ENCODE assay signal across 18 cellular contexts in genomic region chrX:40340116-40340515, GRCh38.
"Had no signal": no experiment of that assay in that cellular context is flagged by ENCODE, and none has a peak within 500 bp of the region (broad histone marks: within the 10 kb centered on the region; RNA-seq: fewer than 3 reads in every experiment).

No MANE protein-coding gene starts in this region.

- H3K4me3 Mint-ChIP-seq: immature natural killer cell; natural killer cell; neural crest cell; stimulated activated naive B cell treated with anti-CD40 and anti-IgM and Interleukin-4, amounts not matched to agents 10 μg/mL and 1 μg/mL and 100 μg/mL, for 72 hours; stimulated activated naive CD8-positive, alpha-beta T cell treated with anti-CD3 and anti-CD28 coated beads, Interleukin-15, Interleukin-2, amounts not matched to agents 100 ng/mL and 50 ng/mL, for 24 hours had no signal

- H3K9me3 Mint-ChIP-seq: natural killer cell; stimulated activated naive B cell treated with anti-CD40 and anti-IgM and Interleukin-4, amounts not matched to agents 10 μg/mL and 1 μg/mL and 100 μg/mL, for 72 hours; stimulated activated naive CD8-positive, alpha-beta T cell treated with anti-CD3 and anti-CD28 coated beads, Interleukin-15, Interleukin-2, amounts not matched to agents 100 ng/mL and 50 ng/mL, for 24 hours had no signal

- ATAC-seq: left ventricle myocardium superior; lower lobe of right lung; natural killer cell; right lobe of liver; stimulated activated naive B cell treated with anti-CD40 and anti-IgM and Interleukin-4, amounts not matched to agents 10 μg/mL and 1 μg/mL and 100 μg/mL, for 72 hours had no signal

- DNase-seq: dorsolateral prefrontal cortex; effector CD4-positive, alpha-beta T cell; hypothalamus; immature natural killer cell; islet precursor cell; kidney glomerular epithelial cell; left ventricle myocardium superior; lower lobe of right lung; natural killer cell; right lobe of liver; small intestine; stimulated activated CD4-positive, alpha-beta T cell treated with anti-CD3 and anti-CD28 coated beads, Interleukin-15, amount 100 ng/mL, for 24 hours; stimulated activated CD4-positive, alpha-beta T cell treated with anti-CD3 and anti-CD28 coated beads, Interleukin-2, amount 100 ng/mL, for 48 hours; stimulated activated naive B cell treated with anti-CD40 and anti-IgM and Interleukin-4, amounts not matched to agents 10 μg/mL and 1 μg/mL and 100 μg/mL, for 72 hours; upper lobe of left lung had no signal

- H3K4me1 Mint-ChIP-seq: immature natural killer cell, natural killer cell, neural crest cell had no signal

- H3K27me3 Mint-ChIP-seq: progenitor cell of endocrine pancreas; stimulated activated naive B cell treated with anti-CD40 and anti-IgM and Interleukin-4, amounts not matched to agents 10 μg/mL and 1 μg/mL and 100 μg/mL, for 72 hours; stimulated activated naive CD8-positive, alpha-beta T cell treated with anti-CD3 and anti-CD28 coated beads, Interleukin-15, Interleukin-2, amounts not matched to agents 100 ng/mL and 50 ng/mL, for 24 hours had no signal

- H3K36me3 Mint-ChIP-seq: immature natural killer cell; natural killer cell; stimulated activated naive B cell treated with anti-CD40 and anti-IgM and Interleukin-4, amounts not matched to agents 10 μg/mL and 1 μg/mL and 100 μg/mL, for 72 hours had no signal
